In genomic region chr10:95656291-95657164, GRCh38 we compare ENCODE assay signal across 1 cellular context.
A peak's percentile ranks its signal among the peaks of the same experiment; 100 is the strongest.
TF ChIP-seq lines count a peak whose summit lies in the region.

ALDH18A1 (minus strand) TSS chr10:95656711; CDS start chr10:95653377, 3,334 bp downstream.

TF ChIP-seq in K562, 482 proteins besides CTCF, POLR2A, EP300 and RAD21 (continued from another document and continues in another):
- TF ChIP-seq, protein P1, sequence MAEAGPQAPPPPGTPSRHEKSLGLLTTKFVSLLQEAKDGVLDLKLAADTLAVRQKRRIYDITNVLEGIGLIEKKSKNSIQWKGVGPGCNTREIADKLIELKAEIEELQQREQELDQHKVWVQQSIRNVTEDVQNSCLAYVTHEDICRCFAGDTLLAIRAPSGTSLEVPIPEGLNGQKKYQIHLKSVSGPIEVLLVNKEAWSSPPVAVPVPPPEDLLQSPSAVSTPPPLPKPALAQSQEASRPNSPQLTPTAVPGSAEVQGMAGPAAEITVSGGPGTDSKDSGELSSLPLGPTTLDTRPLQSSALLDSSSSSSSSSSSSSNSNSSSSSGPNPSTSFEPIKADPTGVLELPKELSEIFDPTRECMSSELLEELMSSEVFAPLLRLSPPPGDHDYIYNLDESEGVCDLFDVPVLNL (CRISPR knock-in tag; IDR thresholded peaks at IDR 0.05; ENCODE audit: low read depth): no peak
- TF ChIP-seq SP2 (IDR thresholded peaks at IDR 0.05; ENCODE audit: extremely low read depth, low read depth, low read length, poor library complexity, severe bottlenecking): no peak
- TF ChIP-seq CHCHD3 (CRISPR knock-in tag; IDR thresholded peaks at IDR 0.05): no peak
- TF ChIP-seq BRF1 (IDR thresholded peaks at IDR 0.05; ENCODE audit: borderline replicate concordance, extremely low read depth, insufficient read length): no peak
- no peak for TF ChIP-seq MTF1 (CRISPR knock-in tag; IDR thresholded peaks at IDR 0.05; ENCODE audit: borderline replicate concordance)
- TF ChIP-seq, protein P2, sequence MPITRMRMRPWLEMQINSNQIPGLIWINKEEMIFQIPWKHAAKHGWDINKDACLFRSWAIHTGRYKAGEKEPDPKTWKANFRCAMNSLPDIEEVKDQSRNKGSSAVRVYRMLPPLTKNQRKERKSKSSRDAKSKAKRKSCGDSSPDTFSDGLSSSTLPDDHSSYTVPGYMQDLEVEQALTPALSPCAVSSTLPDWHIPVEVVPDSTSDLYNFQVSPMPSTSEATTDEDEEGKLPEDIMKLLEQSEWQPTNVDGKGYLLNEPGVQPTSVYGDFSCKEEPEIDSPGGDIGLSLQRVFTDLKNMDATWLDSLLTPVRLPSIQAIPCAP (CRISPR knock-in tag; IDR thresholded peaks at IDR 0.05; ENCODE audit: borderline replicate concordance): no peak
- no peak for TF ChIP-seq MECOM (CRISPR knock-in tag; IDR thresholded peaks at IDR 0.05)
- TF ChIP-seq RBM17 (IDR thresholded peaks at IDR 0.05; ENCODE audit: borderline replicate concordance, low read depth, low read length): no peak
- TF ChIP-seq, protein P3, sequence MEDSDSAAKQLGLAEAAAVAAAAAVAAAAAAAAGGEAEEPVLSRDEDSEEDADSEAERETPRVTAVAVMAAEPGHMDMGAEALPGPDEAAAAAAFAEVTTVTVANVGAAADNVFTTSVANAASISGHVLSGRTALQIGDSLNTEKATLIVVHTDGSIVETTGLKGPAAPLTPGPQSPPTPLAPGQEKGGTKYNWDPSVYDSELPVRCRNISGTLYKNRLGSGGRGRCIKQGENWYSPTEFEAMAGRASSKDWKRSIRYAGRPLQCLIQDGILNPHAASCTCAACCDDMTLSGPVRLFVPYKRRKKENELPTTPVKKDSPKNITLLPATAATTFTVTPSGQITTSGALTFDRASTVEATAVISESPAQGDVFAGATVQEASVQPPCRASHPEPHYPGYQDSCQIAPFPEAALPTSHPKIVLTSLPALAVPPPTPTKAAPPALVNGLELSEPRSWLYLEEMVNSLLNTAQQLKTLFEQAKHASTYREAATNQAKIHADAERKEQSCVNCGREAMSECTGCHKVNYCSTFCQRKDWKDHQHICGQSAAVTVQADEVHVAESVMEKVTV (CRISPR knock-in tag; IDR thresholded peaks at IDR 0.05): no peak
- no peak for TF ChIP-seq SMAD4 (CRISPR knock-in tag; conservative IDR thresholded peaks at IDR 0.05)
- no peak for TF ChIP-seq EHMT2 (IDR thresholded peaks at IDR 0.05)
- TF ChIP-seq ZNF436 (CRISPR knock-in tag; IDR thresholded peaks at IDR 0.05): no peak
- no peak for TF ChIP-seq PPARD (CRISPR knock-in tag; IDR thresholded peaks at IDR 0.05)
- TF ChIP-seq CEBPB (tag; IDR thresholded peaks at IDR 0.05): no peak
- TF ChIP-seq, protein P4, sequence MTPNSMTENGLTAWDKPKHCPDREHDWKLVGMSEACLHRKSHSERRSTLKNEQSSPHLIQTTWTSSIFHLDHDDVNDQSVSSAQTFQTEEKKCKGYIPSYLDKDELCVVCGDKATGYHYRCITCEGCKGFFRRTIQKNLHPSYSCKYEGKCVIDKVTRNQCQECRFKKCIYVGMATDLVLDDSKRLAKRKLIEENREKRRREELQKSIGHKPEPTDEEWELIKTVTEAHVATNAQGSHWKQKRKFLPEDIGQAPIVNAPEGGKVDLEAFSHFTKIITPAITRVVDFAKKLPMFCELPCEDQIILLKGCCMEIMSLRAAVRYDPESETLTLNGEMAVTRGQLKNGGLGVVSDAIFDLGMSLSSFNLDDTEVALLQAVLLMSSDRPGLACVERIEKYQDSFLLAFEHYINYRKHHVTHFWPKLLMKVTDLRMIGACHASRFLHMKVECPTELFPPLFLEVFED (CRISPR knock-in tag; conservative IDR thresholded peaks at IDR 0.05): no peak
- TF ChIP-seq CXXC5 (CRISPR knock-in tag; IDR thresholded peaks at IDR 0.05): peak; percentile 67
- TF ChIP-seq CHD4 (IDR thresholded peaks at IDR 0.05; ENCODE audit: insufficient read depth, insufficient replicate concordance, low read depth, low read length, poor library complexity, severe bottlenecking): no peak
- TF ChIP-seq FOXK2 (conservative IDR thresholded peaks at IDR 0.05 in 1 of 2, IDR thresholded peaks at IDR 0.05 in 1 of 2; ENCODE audit: low read depth in 2 of 2): no peak
- peak; percentile 98 for TF ChIP-seq HNRNPH1 (optimal IDR thresholded peaks at IDR 0.05; ENCODE audit: low read depth, low read length)
- TF ChIP-seq ZBTB17 (CRISPR knock-in tag; IDR thresholded peaks at IDR 0.05): no peak
- no peak for TF ChIP-seq ZNF583 (CRISPR knock-in tag; IDR thresholded peaks at IDR 0.05)
- TF ChIP-seq NCOA1 (IDR thresholded peaks at IDR 0.05; ENCODE audit: low read depth): no peak
- TF ChIP-seq GTF2A2 (tag; IDR thresholded peaks at IDR 0.05): no peak
- 0 out of 2 replicates have a peak, but pooled peaks have one; percentile 27 for TF ChIP-seq E2F5 (CRISPR knock-in tag; IDR thresholded peaks at IDR 0.05)
- no peak for TF ChIP-seq ZNF41 (CRISPR knock-in tag; conservative IDR thresholded peaks at IDR 0.05)
- 0 out of 2 replicates have a peak, but pooled peaks have one; percentile 58 for TF ChIP-seq MXI1 (IDR thresholded peaks at IDR 0.05; ENCODE audit: low read depth, low read length)
- TF ChIP-seq RBFOX2 (IDR thresholded peaks at IDR 0.05; ENCODE audit: low read depth, low read length): peak; percentile 86
- no peak for TF ChIP-seq SPI1 (IDR thresholded peaks at IDR 0.05; ENCODE audit: borderline replicate concordance, low read depth, low read length)
- TF ChIP-seq ZNF644 (tag; IDR thresholded peaks at IDR 0.05; ENCODE audit: low read depth): no peak
- no peak for TF ChIP-seq CCNT2 (IDR thresholded peaks at IDR 0.05; ENCODE audit: borderline replicate concordance, extremely low read depth, insufficient read length, low read depth, low read length)
- TF ChIP-seq HEY1 (CRISPR knock-in tag; IDR thresholded peaks at IDR 0.05; ENCODE audit: borderline replicate concordance): no peak
- no peak for TF ChIP-seq MAFK (IDR thresholded peaks at IDR 0.05; ENCODE audit: low read length)
- TF ChIP-seq TAF15 (IDR thresholded peaks at IDR 0.05; ENCODE audit: low read depth, low read length): peak; percentile 100; the same call in 1 of the 2 replicates
- no peak for TF ChIP-seq GTF2F1 (IDR thresholded peaks at IDR 0.05; ENCODE audit: low read depth, low read length)
- no peak for TF ChIP-seq SNRNP70 (optimal IDR thresholded peaks at IDR 0.05; ENCODE audit: low read depth, low read length)
- no peak for TF ChIP-seq CHD7 (IDR thresholded peaks at IDR 0.05; ENCODE audit: low read depth, low read length)
- TF ChIP-seq E2F6 (IDR thresholded peaks at IDR 0.05; ENCODE audit: borderline replicate concordance in 1 of 2, extremely low read depth in 1 of 2, insufficient read depth in 1 of 2, insufficient read length in 1 of 2, low read depth in 1 of 2, low read length in 1 of 2, poor library complexity in 1 of 2, severe bottlenecking in 1 of 2): peak; percentile 61 to 62
- TF ChIP-seq, protein P5, sequence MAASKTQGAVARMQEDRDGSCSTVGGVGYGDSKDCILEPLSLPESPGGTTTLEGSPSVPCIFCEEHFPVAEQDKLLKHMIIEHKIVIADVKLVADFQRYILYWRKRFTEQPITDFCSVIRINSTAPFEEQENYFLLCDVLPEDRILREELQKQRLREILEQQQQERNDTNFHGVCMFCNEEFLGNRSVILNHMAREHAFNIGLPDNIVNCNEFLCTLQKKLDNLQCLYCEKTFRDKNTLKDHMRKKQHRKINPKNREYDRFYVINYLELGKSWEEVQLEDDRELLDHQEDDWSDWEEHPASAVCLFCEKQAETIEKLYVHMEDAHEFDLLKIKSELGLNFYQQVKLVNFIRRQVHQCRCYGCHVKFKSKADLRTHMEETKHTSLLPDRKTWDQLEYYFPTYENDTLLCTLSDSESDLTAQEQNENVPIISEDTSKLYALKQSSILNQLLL (CRISPR knock-in tag; IDR thresholded peaks at IDR 0.05; ENCODE audit: borderline replicate concordance): no peak
- no peak for TF ChIP-seq EWSR1 (IDR thresholded peaks at IDR 0.05; ENCODE audit: borderline replicate concordance, low read depth, partially characterized antibody)
- TF ChIP-seq ZSCAN29 (IDR thresholded peaks at IDR 0.05): no peak
- no peak for TF ChIP-seq NFXL1 (CRISPR knock-in tag; IDR thresholded peaks at IDR 0.05)
- TF ChIP-seq NR4A1 (CRISPR knock-in tag; IDR thresholded peaks at IDR 0.05): no peak
- no peak for TF ChIP-seq NR4A1 (tag; IDR thresholded peaks at IDR 0.05)
- TF ChIP-seq DDX20 (tag; IDR thresholded peaks at IDR 0.05; ENCODE audit: low read depth): no peak
- TF ChIP-seq PRMT5 (CRISPR knock-in tag; IDR thresholded peaks at IDR 0.05): no peak
